Comparison of ENCODE assay signal across 3 cellular contexts in genomic region chr19:5691205-5691929, GRCh38.
TF ChIP-seq lines count a peak whose summit lies in the region.

No MANE protein-coding gene starts in this region.

TF ChIP-seq in HEK293, 187 proteins besides CTCF, POLR2A, EP300 and RAD21 (continues in another document):
- TF ChIP-seq PRDM1 (tag by site-specific recombination; IDR thresholded peaks at IDR 0.05) (no peak), ZNF335 (tag by site-specific recombination; conservative IDR thresholded peaks at IDR 0.05) (no peak; the same call in 1 of the 2 replicates), ZFHX2 (tag by site-specific recombination; conservative IDR thresholded peaks at IDR 0.05) (peak; percentile 95), ZNF10 (tag by site-specific recombination; IDR thresholded peaks at IDR 0.05) (peak; percentile 72), ZNF626 (tag by site-specific recombination; IDR thresholded peaks at IDR 0.05) (no peak), GLIS2 (tag by site-specific recombination; IDR thresholded peaks at IDR 0.05) (no peak), ZNF768 (tag by site-specific recombination; IDR thresholded peaks at IDR 0.05) (no peak), ZNF341 (tag by site-specific recombination; IDR thresholded peaks at IDR 0.05; ENCODE audit: low read depth) (peak; percentile 47), ZXDB (tag by site-specific recombination; IDR thresholded peaks at IDR 0.05) (0 out of 2 replicates have a peak, but pooled peaks have one; percentile 12), FEZF1 (tag by site-specific recombination; IDR thresholded peaks at IDR 0.05) (no peak), ZNF155 (tag by site-specific recombination; IDR thresholded peaks at IDR 0.05) (no peak), ZNF175 (tag by site-specific recombination; IDR thresholded peaks at IDR 0.05) (no peak), ZFP41 (tag by site-specific recombination; IDR thresholded peaks at IDR 0.05; ENCODE audit: borderline replicate concordance) (no peak), IKZF3 (tag by site-specific recombination; IDR thresholded peaks at IDR 0.05) (peak; percentile 35; the same call in 1 of the 2 replicates), SP2 (tag by site-specific recombination; IDR thresholded peaks at IDR 0.05) (peak; percentile 49), ZFP37 (tag by site-specific recombination; IDR thresholded peaks at IDR 0.05) (peak; percentile 7; the same call in 1 of the 2 replicates), ZNF513 (tag by site-specific recombination; IDR thresholded peaks at IDR 0.05) (no peak), ZNF692 (tag by site-specific recombination; IDR thresholded peaks at IDR 0.05) (peak; percentile 12; the same call in 1 of the 2 replicates), SCRT1 (tag by site-specific recombination; IDR thresholded peaks at IDR 0.05; ENCODE audit: borderline replicate concordance) (no peak), ZNF777 (tag by site-specific recombination; IDR thresholded peaks at IDR 0.05; ENCODE audit: borderline replicate concordance) (no peak), SP3 (tag by site-specific recombination; IDR thresholded peaks at IDR 0.05) (peak; percentile 68), ZBTB26 (tag by site-specific recombination; optimal IDR thresholded peaks at IDR 0.05) (peak; percentile 38)

TF ChIP-seq in SK-N-SH, 30 proteins besides CTCF, POLR2A, EP300 and RAD21:
- TF ChIP-seq MAX (IDR thresholded peaks at IDR 0.05; ENCODE audit: low read depth) (peak; percentile 28; the same call in 1 of the 2 replicates), SIN3A (IDR thresholded peaks at IDR 0.05; ENCODE audit: borderline replicate concordance, low read depth, low read length) (peak; percentile 42; the same call in 1 of the 2 replicates), PBX3 (IDR thresholded peaks at IDR 0.05) (no peak), TEAD4 (IDR thresholded peaks at IDR 0.05; ENCODE audit: borderline replicate concordance, insufficient read depth) (no peak), USF2 (IDR thresholded peaks at IDR 0.05; ENCODE audit: borderline replicate concordance, low read depth, low read length) (no peak), TAF1 (IDR thresholded peaks at IDR 0.05; ENCODE audit: borderline replicate concordance, low read depth, low read length) (0 out of 2 replicates have a peak, but pooled peaks have one; percentile 17), JUND (IDR thresholded peaks at IDR 0.05) (peak; percentile 21; the same call in 1 of the 2 replicates), NFIC (IDR thresholded peaks at IDR 0.05; ENCODE audit: borderline replicate concordance) (peak; percentile 29; the same call in 1 of the 2 replicates), POLR2AphosphoS5 (IDR thresholded peaks at IDR 0.05; ENCODE audit: low read depth, low read length) (peak; percentile 47; the same call in 1 of the 2 replicates), ELF1 (IDR thresholded peaks at IDR 0.05) (peak; percentile 22; the same call in 1 of the 2 replicates)

TF ChIP-seq in K562, 482 proteins besides CTCF, POLR2A, EP300 and RAD21 (continues in another document):
- TF ChIP-seq ASH1L (IDR thresholded peaks at IDR 0.05; ENCODE audit: borderline replicate concordance, low read depth, partially characterized antibody), result no peak
- TF ChIP-seq MBD2 (IDR thresholded peaks at IDR 0.05; ENCODE audit: borderline replicate concordance, low read depth), result no peak; the same call in 1 of the 2 replicates
- TF ChIP-seq CEBPZ (IDR thresholded peaks at IDR 0.05; ENCODE audit: borderline replicate concordance, low read depth, low read length), result no peak
- no peak for TF ChIP-seq ZBTB1 (CRISPR knock-in tag; IDR thresholded peaks at IDR 0.05; ENCODE audit: borderline replicate concordance, low read depth)
- no peak for TF ChIP-seq PTTG1 (tag; IDR thresholded peaks at IDR 0.05; ENCODE audit: low read depth)
- no peak for TF ChIP-seq ZNF232 (CRISPR knock-in tag; IDR thresholded peaks at IDR 0.05)
- TF ChIP-seq HDAC6 (IDR thresholded peaks at IDR 0.05; ENCODE audit: low read depth, low read length), result no peak
- TF ChIP-seq L3MBTL2 (IDR thresholded peaks at IDR 0.05), result peak; percentile 47; the same call in 1 of the 2 replicates
- no peak for TF ChIP-seq CREB3L1 (IDR thresholded peaks at IDR 0.05; ENCODE audit: borderline replicate concordance, low read depth)
- TF ChIP-seq SAFB (IDR thresholded peaks at IDR 0.05; ENCODE audit: borderline replicate concordance, low read depth, low read length), result no peak
- TF ChIP-seq ZNF707 (CRISPR knock-in tag; conservative IDR thresholded peaks at IDR 0.05), result no peak
- TF ChIP-seq PRPF4 (IDR thresholded peaks at IDR 0.05; ENCODE audit: insufficient read depth, low read depth, low read length, poor library complexity, severe bottlenecking), result peak; percentile 64
- TF ChIP-seq ZNF507 (tag; conservative IDR thresholded peaks at IDR 0.05), result no peak
- peak; percentile 29 for TF ChIP-seq SMAD1 (IDR thresholded peaks at IDR 0.05; ENCODE audit: low read depth, low read length, partially characterized antibody)
- no peak; the same call in 1 of the 2 replicates for TF ChIP-seq RHOXF2B (CRISPR knock-in tag; conservative IDR thresholded peaks at IDR 0.05)
- no peak for TF ChIP-seq PTBP1 (IDR thresholded peaks at IDR 0.05; ENCODE audit: low read depth, low read length)
- TF ChIP-seq ELF1 (tag; IDR thresholded peaks at IDR 0.05), result no peak
- TF ChIP-seq ZNF311 (CRISPR knock-in tag; IDR thresholded peaks at IDR 0.05), result no peak
- no peak for TF ChIP-seq ZNF23 (CRISPR knock-in tag; IDR thresholded peaks at IDR 0.05)
- TF ChIP-seq ZBED1 (IDR thresholded peaks at IDR 0.05), result 0 out of 2 replicates have a peak, but pooled peaks have one; percentile 34
- TF ChIP-seq POLR3A (IDR thresholded peaks at IDR 0.05; ENCODE audit: borderline replicate concordance, extremely low read depth, insufficient read depth, insufficient read length), result no peak
- TF ChIP-seq FOXK1 (CRISPR knock-in tag; IDR thresholded peaks at IDR 0.05; ENCODE audit: borderline replicate concordance), result no peak; the same call in 1 of the 2 replicates
- peak; percentile 4; the same call in 1 of the 2 replicates for TF ChIP-seq LCOR (CRISPR knock-in tag; IDR thresholded peaks at IDR 0.05)
- TF ChIP-seq TOE1 (IDR thresholded peaks at IDR 0.05; ENCODE audit: borderline replicate concordance), result no peak
- TF ChIP-seq TOE1 (CRISPR knock-in tag; IDR thresholded peaks at IDR 0.05; ENCODE audit: borderline replicate concordance, low read depth), result peak; percentile 29; the same call in 1 of the 2 replicates
- no peak for TF ChIP-seq C11orf30 (IDR thresholded peaks at IDR 0.05; ENCODE audit: low read depth)
- no peak for TF ChIP-seq KAT7 (CRISPR knock-in tag; IDR thresholded peaks at IDR 0.05; ENCODE audit: borderline replicate concordance)
- no peak; the same call in 1 of the 2 replicates for TF ChIP-seq JUNB (CRISPR knock-in tag; conservative IDR thresholded peaks at IDR 0.05)
- no peak for TF ChIP-seq GATAD2B (IDR thresholded peaks at IDR 0.05; ENCODE audit: borderline replicate concordance)
- no peak for TF ChIP-seq SRSF7 (optimal IDR thresholded peaks at IDR 0.05; ENCODE audit: low read depth, low read length)
- no peak; the same call in 1 of the 2 replicates for TF ChIP-seq RNF219 (CRISPR knock-in tag; IDR thresholded peaks at IDR 0.05)
- TF ChIP-seq ELK3 (CRISPR knock-in tag; IDR thresholded peaks at IDR 0.05), result no peak; the same call in 1 of the 2 replicates
- no peak for TF ChIP-seq FOXM1 (IDR thresholded peaks at IDR 0.05; ENCODE audit: low read depth)
- TF ChIP-seq FOXM1 (CRISPR knock-in tag; IDR thresholded peaks at IDR 0.05; ENCODE audit: low read depth), result no peak
- no peak for TF ChIP-seq ZKSCAN3 (CRISPR knock-in tag; IDR thresholded peaks at IDR 0.05)
- TF ChIP-seq LEF1 (IDR thresholded peaks at IDR 0.05), result no peak
- TF ChIP-seq ATF1 (CRISPR knock-in tag; IDR thresholded peaks at IDR 0.05), result no peak
- no peak for TF ChIP-seq ATF1 (tag; IDR thresholded peaks at IDR 0.05)
- TF ChIP-seq EHMT2 (IDR thresholded peaks at IDR 0.05), result no peak
- no peak for TF ChIP-seq ETS2 (tag; IDR thresholded peaks at IDR 0.05; ENCODE audit: borderline replicate concordance, poor library complexity, severe bottlenecking)
- TF ChIP-seq ZNF133 (CRISPR knock-in tag; IDR thresholded peaks at IDR 0.05), result no peak
- no peak for TF ChIP-seq GABPB2 (CRISPR knock-in tag; conservative IDR thresholded peaks at IDR 0.05)
- TF ChIP-seq NFIC (IDR thresholded peaks at IDR 0.05), result peak; percentile 4; the same call in 1 of the 2 replicates
- no peak for TF ChIP-seq HOXB6 (CRISPR knock-in tag; IDR thresholded peaks at IDR 0.05; ENCODE audit: borderline replicate concordance)
- TF ChIP-seq PBX2 (CRISPR knock-in tag; IDR thresholded peaks at IDR 0.05; ENCODE audit: low read depth), result no peak
- TF ChIP-seq PBX2 (tag; conservative IDR thresholded peaks at IDR 0.05; ENCODE audit: low read depth), result no peak
- TF ChIP-seq CXXC5 (CRISPR knock-in tag; IDR thresholded peaks at IDR 0.05), result peak; percentile 61
- no peak for TF ChIP-seq LARP7 (IDR thresholded peaks at IDR 0.05)
